Comparison of ENCODE assay signal across 14 cellular contexts in genomic region chr16:65808735-65809134, GRCh38.
DNase-seq lines count a peak whose midpoint lies in the region; ATAC-seq and TF ChIP-seq lines count a peak whose summit lies in the region.
"Had no signal": no experiment of that assay in that cellular context is flagged by ENCODE, and none has a peak within 500 bp of the region (broad histone marks: within the 10 kb centered on the region; RNA-seq: fewer than 3 reads in every experiment).

No MANE protein-coding gene starts in this region.

- H3K27me3 ChIP-seq in WERI-Rb-1 (ENCODE audit: insufficient read depth, low read depth, severe bottlenecking): no peaks in the 10 kb centered on the region
- H3K27me3 ChIP-seq in tibial nerve: no peaks in the 10 kb centered on the region
- H3K27me3 ChIP-seq: BE2C had no signal

- H3K27ac ChIP-seq in WERI-Rb-1 (no peak overlapping the region), tibial nerve (no peak overlapping the region)
- H3K27ac ChIP-seq: A549, GM23248 had no signal

- no peaks in the 10 kb centered on the region for H3K4me1 ChIP-seq in tibial nerve
- H3K4me1 ChIP-seq: A549 had no signal

- no peak for ATAC-seq in GM21515 (IDR thresholded peaks at IDR 0.05; ENCODE audit: unreplicated experiment)
- ATAC-seq: A549; CD8-positive, alpha-beta T cell had no signal

- H3K36me3 ChIP-seq in WERI-Rb-1: no peaks in the 10 kb centered on the region
- no peaks in the 10 kb centered on the region for H3K36me3 ChIP-seq in tibial nerve
- H3K36me3 ChIP-seq: BE2C had no signal

- DNase-seq in NCI-H524 (lab: John Stamatoyannopoulos, UW) (peak; percentile 58 to 89), NCI-H82 treated with DMSO at 0.1 percent for 48 hours (lab: John Stamatoyannopoulos, UW; ENCODE audit: unreplicated experiment) (peak; percentile 87), WERI-Rb-1 (peak; percentile 74), NCI-H1105 treated with DMSO at 0.1 percent for 48 hours (lab: John Stamatoyannopoulos, UW) (no peak), tibial nerve (ENCODE audit: low spot score in 2 of 2) (no peak)
- DNase-seq: BE2C; CD8-positive, alpha-beta T cell; COR-L47; DMS53; GF-D8; GM23248; H7 had no signal

- no peak for TF ChIP-seq EP300 in tibial nerve (IDR thresholded peaks at IDR 0.05)

- no peak overlapping the region for H3K4me3 ChIP-seq in WERI-Rb-1 (ENCODE audit: low read depth, low read length)
- H3K4me3 ChIP-seq in tibial nerve: no peak overlapping the region
- H3K4me3 ChIP-seq: A549, GM23248 had no signal

- TF ChIP-seq POLR2A in tibial nerve (IDR thresholded peaks at IDR 0.05): no peak

- H3K9me3 ChIP-seq in WERI-Rb-1 (ENCODE audit: severe bottlenecking) (no peaks in the 10 kb centered on the region), tibial nerve (no peaks in the 10 kb centered on the region)
- H3K9me3 ChIP-seq: A549, BE2C had no signal

- TF ChIP-seq CTCF in WERI-Rb-1 (IDR thresholded peaks at IDR 0.05; ENCODE audit: low read depth, low read length) (no peak), tibial nerve (IDR thresholded peaks at IDR 0.05) (no peak)

- 79 to 84% methylated on average over 6 of the region's 6 CpGs for WGBS in tibial nerve, 2 donors

Comparison
In these comparisons a context has a peak if more than half of its experiments do, and no peak if none do; other contexts are left out.
1. DNase-seq: peak in NCI-H524 (2 of 2), NCI-H82 treated with DMSO at 0.1 percent for 48 hours (single experiment) and WERI-Rb-1 (single experiment); none in NCI-H1105 treated with DMSO at 0.1 percent for 48 hours (single experiment) and tibial nerve (0 of 2).